In the genomic region with DNA sequence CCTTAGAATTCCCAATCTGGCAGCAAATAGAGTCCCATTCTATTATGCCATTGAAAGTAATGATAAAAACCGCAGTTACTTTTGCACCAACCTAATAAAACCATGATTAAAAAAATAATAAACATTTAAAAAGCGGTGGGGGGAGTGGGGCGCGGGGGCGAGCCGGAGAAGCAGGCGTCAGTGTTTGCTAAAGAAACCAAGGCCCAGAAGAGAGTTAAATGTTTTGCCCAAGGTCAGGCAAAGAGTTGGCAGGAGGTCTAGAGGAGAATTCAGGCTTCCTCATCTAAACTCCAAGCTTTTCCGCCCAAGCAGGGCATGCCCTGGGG, we compare ENCODE assay signal across 8 cellular contexts. TPM values are rescaled to one million over a fixed set of nuclear protein-coding genes. Genes with fewer than 3 reads are reported as not detected.
A peak's percentile ranks its signal among the peaks of the same experiment; 100 is the strongest.
DNase-seq lines count a peak whose midpoint lies in the region; ATAC-seq and TF ChIP-seq lines count a peak whose summit lies in the region.

No MANE protein-coding gene starts in this region.

- H3K36me3 ChIP-seq in SK-N-MC (ENCODE audit: insufficient read depth, low read length) (no peaks in the 10 kb centered on the region), fibroblast of lung (ENCODE audit: control insufficient read depth, insufficient read depth, low read length) (no peaks in the 10 kb centered on the region), rectal smooth muscle tissue (ENCODE audit: control insufficient read depth, insufficient read depth, low read length) (no peaks in the 10 kb centered on the region)

- TF ChIP-seq CTCF in GM12865 (IDR thresholded peaks at IDR 0.05; ENCODE audit: insufficient read depth, low read depth, low read length, missing control alignments) = no peak
- no peak for TF ChIP-seq CTCF in fibroblast of lung (conservative IDR thresholded peaks at IDR 0.05 in 1 of 2, IDR thresholded peaks at IDR 0.05 in 1 of 2; ENCODE audit: low read depth in 1 of 2, low read length in 2 of 2)

- H3K9me3 ChIP-seq in SK-N-MC (ENCODE audit: low read depth, low read length) (no peaks in the 10 kb centered on the region), fibroblast of lung (ENCODE audit: control insufficient read depth, insufficient read depth, low read depth, low read length) (no peaks in the 10 kb centered on the region)

- peak overlapping the region; percentile 75 for H3K4me2 ChIP-seq in fibroblast of lung (ENCODE audit: extremely low read depth, insufficient read depth, low read length)

- ATAC-seq in GM19463 (IDR thresholded peaks at IDR 0.05; ENCODE audit: unreplicated experiment) = no peak

- H3K27me3 ChIP-seq in fibroblast of lung (ENCODE audit: control insufficient read depth, insufficient read depth, low read length) (no peaks in the 10 kb centered on the region), rectal smooth muscle tissue (ENCODE audit: control insufficient read depth, insufficient read depth, low read length) (no peaks in the 10 kb centered on the region)

- peak overlapping the region; percentile 97 for H2AFZ ChIP-seq in fibroblast of lung (ENCODE audit: low read length)

- H3K9ac ChIP-seq in SK-N-MC (ENCODE audit: insufficient read length) (peak overlapping the region; percentile 86), fibroblast of lung (ENCODE audit: insufficient read depth, low read length) (peak overlapping the region; percentile 84), rectal smooth muscle tissue (ENCODE audit: low read length) (peak overlapping the region; percentile 19)

- H3K27ac ChIP-seq in SK-N-MC (peak overlapping the region; percentile 82), fibroblast of lung (ENCODE audit: insufficient read depth, low read length) (peak overlapping the region; percentile 91), rectal smooth muscle tissue (ENCODE audit: low read depth, low read length) (peak overlapping the region; percentile 96)

- peak overlapping the region; percentile 74 for H3K4me3 ChIP-seq in GM12865 (ENCODE audit: low read depth, low read length)
- H3K4me3 ChIP-seq in SK-N-MC = peak overlapping the region; percentile 97
- H3K4me3 ChIP-seq in fibroblast of lung (replicated peaks in 1 of 4; ENCODE audit: control extremely low read depth in 1 of 4, insufficient read depth in 1 of 4, low read depth in 3 of 4, low read length in 4 of 4) = peak overlapping the region; percentile 32 to 77 (median 60)
- peak overlapping the region; percentile 60 for H3K4me3 ChIP-seq in rectal smooth muscle tissue (ENCODE audit: low read length)

- H3K79me2 ChIP-seq in fibroblast of lung (ENCODE audit: control insufficient read depth, insufficient read depth, low read length) = no peaks in the 10 kb centered on the region

- H4K20me1 ChIP-seq in fibroblast of lung (ENCODE audit: control insufficient read depth, extremely low read depth, insufficient read depth, low read length) = no peaks in the 10 kb centered on the region

- DNase-seq in GM12865 (ENCODE audit: low read depth) = no peak
- DNase-seq in SK-N-MC (ENCODE audit: low read depth, low spot score) = no peak
- DNase-seq in fibroblast of lung (ENCODE audit: low read depth in 2 of 2) = no peak
- DNase-seq in NCI-H1930 (lab: John Stamatoyannopoulos, UW) = no peak
- DNase-seq in head of caudate nucleus = no peak
- DNase-seq in effector CD8-positive, alpha-beta T cell (lab: John Stamatoyannopoulos, UW) = no peak

- H3K4me1 ChIP-seq in fibroblast of lung (ENCODE audit: control insufficient read depth, extremely low read depth, insufficient read depth, low read length) (no peaks in the 10 kb centered on the region), rectal smooth muscle tissue (ENCODE audit: control insufficient read depth, insufficient read depth, low read length) (no peaks in the 10 kb centered on the region)

- intact Hi-C loops in head of caudate nucleus (cut with DNase I) = loop anchor here (10.0 kb wide), 1 partner anchor 83 kb away; a partner anchor contains a TSS

RNA-seq across cellular contexts. Expression of a gene that starts 9.7 kb away (rescaled TPM):
- total RNA-seq in fibroblast of lung = 0.17 TPM in 1 of 2 replicates, not detected in the other
- polyA plus RNA-seq in fibroblast of lung = not detected in 2 replicates
- 0.13 TPM in 1 of 2 replicates, not detected in the other for polyA plus RNA-seq in fibroblast of lung (2012)
- polyA minus RNA-seq in fibroblast of lung (ENCODE audit: low replicate concordance) = not detected in 2 replicates

RNA-seq across cellular contexts. Expression of a gene that starts 15.4 kb away (rescaled TPM):
- total RNA-seq in fibroblast of lung = 55.2 and 56.8 TPM in 2 replicates
- polyA plus RNA-seq in fibroblast of lung = 18.1 and 21.2 TPM in 2 replicates
- polyA plus RNA-seq in fibroblast of lung (2012) = 42.6 and 42.8 TPM in 2 replicates
- 2.7 and 4.8 TPM in 2 replicates for polyA minus RNA-seq in fibroblast of lung (ENCODE audit: low replicate concordance)

RNA-seq across cellular contexts. Expression of a gene that starts 37.5 kb away (rescaled TPM):
- total RNA-seq in fibroblast of lung = not detected in 2 replicates
- 0.14 TPM in 1 of 2 replicates, not detected in the other for polyA plus RNA-seq in fibroblast of lung
- 0.17 TPM in 1 of 2 replicates, not detected in the other for polyA plus RNA-seq in fibroblast of lung (2012)
- polyA minus RNA-seq in fibroblast of lung (ENCODE audit: low replicate concordance) = 0.56 TPM in 1 of 2 replicates, not detected in the other

RNA-seq across cellular contexts. Expression of a gene that starts 44.1 kb away (rescaled TPM):
- total RNA-seq in fibroblast of lung = 44.4 and 58.5 TPM in 2 replicates
- polyA plus RNA-seq in fibroblast of lung = 12.0 and 16.4 TPM in 2 replicates
- 18.7 and 24.0 TPM in 2 replicates for polyA plus RNA-seq in fibroblast of lung (2012)
- polyA minus RNA-seq in fibroblast of lung (ENCODE audit: low replicate concordance) = 15.7 and 18.2 TPM in 2 replicates

RNA-seq across cellular contexts. Expression of a gene that starts 50.6 kb away (rescaled TPM):
- total RNA-seq in fibroblast of lung = 0.17 and 0.77 TPM in 2 replicates
- 0.15 and 0.22 TPM in 2 replicates for polyA plus RNA-seq in fibroblast of lung
- polyA plus RNA-seq in fibroblast of lung (2012) = 0.19 TPM in 1 of 2 replicates, not detected in the other
- not detected in 2 replicates for polyA minus RNA-seq in fibroblast of lung (ENCODE audit: low replicate concordance)

Comparison
In these comparisons a context has a peak if more than half of its experiments do, and no peak if none do; other contexts are left out.
1. H3K9ac ChIP-seq: peak in every context shown above with its lines; median percentile 86 in SK-N-MC; 84 in fibroblast of lung; 19 in rectal smooth muscle tissue.